ENCODE assay signal across 8 cellular contexts in genomic region chr19:6087074-6087506, GRCh38. TPM values are rescaled to one million over a fixed set of nuclear protein-coding genes. Genes with fewer than 3 reads are reported as not detected.
A peak's percentile ranks its signal among the peaks of the same experiment; 100 is the strongest.
DNase-seq lines count a peak whose midpoint lies in the region.

No MANE protein-coding gene starts in this region.

- H3K36me3 ChIP-seq in mesenchymal stem cell (ENCODE audit: control insufficient read depth in 1 of 2, insufficient read depth in 2 of 2, low read depth in 1 of 2, low read length in 2 of 2), result no peaks in the 10 kb centered on the region

- peak overlapping the region; percentile 6 for H2AFZ ChIP-seq in mesenchymal stem cell (ENCODE audit: low read depth, low read length)

- intact Hi-C loops in activated naive CD4-positive, alpha-beta T cell treated with anti-CD3 and anti-CD28 coated beads for 36 hours (cut with micrococcal nuclease), result loop anchor here (5.0 kb wide), 1 partner anchor 40 kb away; no protein-coding TSS in a partner anchor

- peak overlapping the region; percentile 49 for H2BK15ac ChIP-seq in mesenchymal stem cell (ENCODE audit: low read depth, poor library complexity, severe bottlenecking)

- no peaks in the 10 kb centered on the region for H3K9me3 Mint-ChIP-seq in activated naive CD4-positive, alpha-beta T cell treated with anti-CD3 and anti-CD28 coated beads for 36 hours

- peak overlapping the region; percentile 86 for H3K9ac ChIP-seq in mesenchymal stem cell (ENCODE audit: low read length)

- H3K4me2 ChIP-seq in mesenchymal stem cell (ENCODE audit: low read length, poor library complexity, severe bottlenecking), result peak overlapping the region; percentile 62

- H3K79me1 ChIP-seq in mesenchymal stem cell (replicated peaks; ENCODE audit: low read length, poor library complexity, severe bottlenecking), result peaks cover 2% of the 10 kb centered on the region

- H2BK120ac ChIP-seq in mesenchymal stem cell (ENCODE audit: low read depth, low read length), result no peak overlapping the region

- H3K4me3 ChIP-seq in mesenchymal stem cell (ENCODE audit: insufficient read depth in 1 of 2, low read depth in 1 of 2, low read length in 2 of 2), result peak overlapping the region in 1 of 2 experiments; percentile 36

- CTCF ChIA-PET in activated naive CD4-positive, alpha-beta T cell treated with anti-CD3 and anti-CD28 coated beads for 36 hours (lab: Charles Lee), result no interaction called here

- H3K23ac ChIP-seq in mesenchymal stem cell (ENCODE audit: low read length in 2 of 2), result no peak overlapping the region

- no peak overlapping the region for H2BK5ac ChIP-seq in mesenchymal stem cell (ENCODE audit: low read depth, low read length, poor library complexity, severe bottlenecking)

- H4K91ac ChIP-seq in mesenchymal stem cell (ENCODE audit: low read length), result no peak overlapping the region

- peaks cover 19% of the 10 kb centered on the region for H3K4me1 Mint-ChIP-seq in activated naive CD4-positive, alpha-beta T cell treated with anti-CD3 and anti-CD28 coated beads for 36 hours (ENCODE audit: low read depth)

- H3K9me3 ChIP-seq in mesenchymal stem cell (ENCODE audit: control insufficient read depth, low read length), result no peaks in the 10 kb centered on the region

- peak overlapping the region; percentile 36 for H3K27ac ChIP-seq in mesenchymal stem cell (ENCODE audit: low read length, poor library complexity, severe bottlenecking)

- peak overlapping the region; percentile 64 to 75 for H3K18ac ChIP-seq in mesenchymal stem cell (ENCODE audit: low read depth in 1 of 2, low read length in 2 of 2)

- H3K36me3 Mint-ChIP-seq in activated naive CD4-positive, alpha-beta T cell treated with anti-CD3 and anti-CD28 coated beads for 36 hours (ENCODE audit: low read depth), result no peaks in the 10 kb centered on the region

- H3K27me3 Mint-ChIP-seq in activated naive CD4-positive, alpha-beta T cell treated with anti-CD3 and anti-CD28 coated beads for 36 hours (ENCODE audit: low read depth), result no peaks in the 10 kb centered on the region

- no peak overlapping the region for H3K27ac Mint-ChIP-seq in activated naive CD4-positive, alpha-beta T cell treated with anti-CD3 and anti-CD28 coated beads for 36 hours

- no peak overlapping the region for H3K4ac ChIP-seq in mesenchymal stem cell (ENCODE audit: low read depth in 1 of 2, low read length in 2 of 2)

- no peaks in the 10 kb centered on the region for H3K27me3 ChIP-seq in mesenchymal stem cell (ENCODE audit: control insufficient read depth in 1 of 2, insufficient read depth in 1 of 2, low read length in 2 of 2)

- peak overlapping the region; percentile 56 for H4K8ac ChIP-seq in mesenchymal stem cell (ENCODE audit: low read length)

- peak overlapping the region in 1 of 2 experiments; percentile 17 for H2BK12ac ChIP-seq in mesenchymal stem cell (ENCODE audit: low read length in 2 of 2)

- DNase-seq in activated naive CD4-positive, alpha-beta T cell treated with anti-CD3 and anti-CD28 coated beads for 36 hours, result peak; percentile 31
- no peak for DNase-seq in activated naive CD4-positive, alpha-beta T cell treated with anti-CD3 and anti-CD28 coated beads, Interleukin-2, amount 50 U/mL, for 16 hours
- DNase-seq in LoVo (ENCODE audit: low spot score) (peak; percentile 64), mesenchymal stem cell (no peak), nucleus accumbens (lab: John Stamatoyannopoulos, UW) (no peak), hepatic stellate cell (ENCODE audit: low spot score) (no peak)
- peak; percentile 47 to 56 for DNase-seq in activated T-cell treated with anti-CD3 and anti-CD28 coated beads, Interleukin-2, amount 50 U/mL, for 48 hours
- no peak for DNase-seq in central memory CD4-positive, alpha-beta T cell

- 26% methylated on average over 9 of the region's 9 CpGs for WGBS in mesenchymal stem cell

- H3K4me3 Mint-ChIP-seq in activated naive CD4-positive, alpha-beta T cell treated with anti-CD3 and anti-CD28 coated beads for 36 hours, result peak overlapping the region; percentile 54

- H2AK5ac ChIP-seq in mesenchymal stem cell (ENCODE audit: low read length, severe bottlenecking), result no peak overlapping the region

- H3K14ac ChIP-seq in mesenchymal stem cell (ENCODE audit: low read length in 2 of 2), result no peak overlapping the region

- H3K4me1 ChIP-seq in mesenchymal stem cell (ENCODE audit: control insufficient read depth, insufficient read depth, low read depth, low read length), result peaks cover 15% of the 10 kb centered on the region

RNA-seq across cellular contexts. Expression of gene RFX2, which starts 23.2 kb away (rescaled TPM):
- 1 to 10 TPM; 4.7 to 6.0 TPM for total RNA-seq in activated naive CD4-positive, alpha-beta T cell treated with anti-CD3 and anti-CD28 coated beads for 36 hours
- polyA plus RNA-seq in mesenchymal stem cell (2013, experiment 1 of 2), result 3.2 TPM
- polyA plus RNA-seq in mesenchymal stem cell (2013, experiment 2 of 2), result 2.9 TPM

RNA-seq across cellular contexts. Expression of gene ACSBG2, which starts 48.4 kb away (rescaled TPM):
- not detected for total RNA-seq in activated naive CD4-positive, alpha-beta T cell treated with anti-CD3 and anti-CD28 coated beads for 36 hours
- not detected for polyA plus RNA-seq in mesenchymal stem cell (2013, experiment 1 of 2)
- polyA plus RNA-seq in mesenchymal stem cell (2013, experiment 2 of 2), result not detected

Comparison
In these comparisons a context has a peak if more than half of its experiments do, and no peak if none do; other contexts are left out.
1. DNase-seq: peak in activated naive CD4-positive, alpha-beta T cell treated with anti-CD3 and anti-CD28 coated beads for 36 hours (single experiment), LoVo (single experiment) and activated T-cell treated with anti-CD3 and anti-CD28 coated beads, Interleukin-2, amount 50 U/mL, for 48 hours (2 of 2); none in activated naive CD4-positive, alpha-beta T cell treated with anti-CD3 and anti-CD28 coated beads, Interleukin-2, amount 50 U/mL, for 16 hours (single experiment), mesenchymal stem cell (single experiment), central memory CD4-positive, alpha-beta T cell (single experiment), nucleus accumbens (0 of 56) and hepatic stellate cell (single experiment).